In the genomic region with DNA sequence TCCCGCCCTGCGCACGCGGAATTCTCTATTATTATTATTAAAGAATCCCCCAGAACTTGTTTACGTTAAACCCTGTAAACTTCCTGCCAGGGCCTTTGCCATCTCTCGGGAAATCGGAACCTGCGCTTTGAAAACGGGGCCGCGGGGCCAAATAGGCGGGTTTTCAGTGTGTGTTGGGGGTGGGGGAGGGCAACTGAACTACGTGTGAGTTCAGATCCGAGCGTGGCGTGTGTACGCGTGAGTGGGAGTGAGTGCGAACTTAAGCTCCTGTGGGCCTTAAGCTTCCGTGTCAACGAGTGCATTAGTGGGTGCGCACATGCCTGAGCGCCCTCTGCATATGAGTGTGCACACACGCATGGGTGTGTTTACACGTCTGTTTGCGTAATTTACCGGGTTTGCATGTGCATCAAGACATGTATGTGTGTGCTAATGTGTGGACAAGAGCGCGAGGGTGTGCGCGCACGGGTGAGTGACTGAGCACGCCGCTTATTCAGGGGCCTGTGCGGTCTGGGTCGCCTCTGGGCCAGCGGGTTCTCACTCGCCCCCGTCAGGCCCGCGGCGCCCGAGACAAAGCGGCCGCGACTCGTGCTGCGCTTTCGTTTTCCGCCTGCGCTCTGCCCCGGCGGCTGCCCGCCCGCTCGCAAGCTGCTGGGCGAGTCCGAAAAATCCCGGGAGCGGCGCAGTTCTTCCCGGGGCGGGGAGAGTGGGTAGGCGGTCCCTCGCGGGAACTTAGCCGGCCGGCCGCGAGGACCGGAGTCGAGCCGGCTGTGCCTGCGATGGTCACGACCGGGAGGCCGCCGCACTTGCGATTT, we compare ENCODE assay signal across 8 cellular contexts. TPM values are rescaled to one million over a fixed set of nuclear protein-coding genes. Genes with fewer than 3 reads are reported as not detected.
A peak's percentile ranks its signal among the peaks of the same experiment; 100 is the strongest.
DNase-seq lines count a peak whose midpoint lies in the region; ATAC-seq and TF ChIP-seq lines count a peak whose summit lies in the region.

No MANE protein-coding gene starts in this region.

- H3K27me3 Mint-ChIP-seq in activated T-helper 1 cell treated with anti-CD3 and anti-CD28 coated beads, Interleukin-12 subunit alpha, Interleukin-12 subunit beta, Interleukin-2, Interleukin-4 antibody, amounts not matched to agents 30 ng/mL and 10 ng/mL and 1 ng/mL, durations not matched to agents 14 hours and 24 hours and 36 hours (ENCODE audit: insufficient read depth): peaks cover 62% of the 10 kb centered on the region

- POLR2A ChIA-PET in HEK293 (lab: Yijun Ruan, JAX): interaction anchor here (0.6 kb wide), 1 partner anchor 168 kb away, joined by 5 read pairs; no protein-coding TSS in a partner anchor

- H3K4me3 Mint-ChIP-seq in activated T-helper 1 cell treated with anti-CD3 and anti-CD28 coated beads, Interleukin-12 subunit alpha, Interleukin-12 subunit beta, Interleukin-2, Interleukin-4 antibody, amounts not matched to agents 30 ng/mL and 10 ng/mL and 1 ng/mL, durations not matched to agents 14 hours and 24 hours and 36 hours: peak overlapping the region; percentile 76

- H3K4me3 ChIP-seq in AG09309 (ENCODE audit: control insufficient read depth, low read depth, low read length) (peak overlapping the region; percentile 73), HEK293 (ENCODE audit: low read depth, low read length) (peak overlapping the region; percentile 52), left ventricle myocardium inferior (peak overlapping the region; percentile 77)

- H3K27ac ChIP-seq in HEK293 (ENCODE audit: extremely low read depth, low read depth, low read length) (peak overlapping the region; percentile 91), left ventricle myocardium inferior (replicated peaks) (peak overlapping the region; percentile 66)

- no peak for DNase-seq in AG09309 (ENCODE audit: low read depth)
- no peak for DNase-seq in activated T-helper 1 cell treated with anti-CD3 and anti-CD28 coated beads, Interleukin-12 subunit alpha, Interleukin-12 subunit beta, Interleukin-2, Interleukin-4 antibody, amounts not matched to agents 30 ng/mL and 10 ng/mL and 1 ng/mL, durations not matched to agents 14 hours and 24 hours and 36 hours (ENCODE audit: low spot score)
- DNase-seq in left ventricle myocardium inferior: peak; percentile 53
- DNase-seq in sciatic nerve (ENCODE audit: low spot score): peak; percentile 72
- DNase-seq in AML-193 (lab: John Stamatoyannopoulos, UW): no peak
- DNase-seq in A172 (ENCODE audit: low spot score): no peak

- H3K27ac Mint-ChIP-seq in activated T-helper 1 cell treated with anti-CD3 and anti-CD28 coated beads, Interleukin-12 subunit alpha, Interleukin-12 subunit beta, Interleukin-2, Interleukin-4 antibody, amounts not matched to agents 30 ng/mL and 10 ng/mL and 1 ng/mL, durations not matched to agents 14 hours and 24 hours and 36 hours: peak overlapping the region; percentile 85

- H3K4me1 Mint-ChIP-seq in activated T-helper 1 cell treated with anti-CD3 and anti-CD28 coated beads, Interleukin-12 subunit alpha, Interleukin-12 subunit beta, Interleukin-2, Interleukin-4 antibody, amounts not matched to agents 30 ng/mL and 10 ng/mL and 1 ng/mL, durations not matched to agents 14 hours and 24 hours and 36 hours (ENCODE audit: low read depth): peaks cover 32% of the 10 kb centered on the region

- H3K27me3 ChIP-seq in left ventricle myocardium inferior (ENCODE audit: low read depth): peaks cover 100% of the 10 kb centered on the region

- intact Hi-C loops in activated T-helper 1 cell treated with anti-CD3 and anti-CD28 coated beads, Interleukin-12 subunit alpha, Interleukin-12 subunit beta, Interleukin-2, Interleukin-4 antibody, amounts not matched to agents 30 ng/mL and 10 ng/mL and 1 ng/mL, durations not matched to agents 14 hours and 24 hours and 36 hours (cut with micrococcal nuclease): no loop called here
- intact Hi-C loops in left ventricle myocardium inferior (cut with micrococcal nuclease) (no loop called here), sciatic nerve (cut with DNase I) (no loop called here)

- no peaks in the 10 kb centered on the region for H3K9me3 ChIP-seq in HEK293 (ENCODE audit: control insufficient read depth, insufficient read depth, low read depth, low read length)
- no peaks in the 10 kb centered on the region for H3K9me3 ChIP-seq in left ventricle myocardium inferior (replicated peaks)

- peaks cover 3% of the 10 kb centered on the region for H3K4me1 ChIP-seq in HEK293 (ENCODE audit: control insufficient read depth, insufficient read depth, low read length)
- peaks cover 61% of the 10 kb centered on the region for H3K4me1 ChIP-seq in left ventricle myocardium inferior

- CTCF ChIA-PET in HEK293 (lab: Yijun Ruan, JAX): interaction anchor here (1.0 to 1.2 kb wide), 2 partner anchors 256 to 463 kb away, joined by 3 read pairs; no protein-coding TSS in a partner anchor

- no peaks in the 10 kb centered on the region for H3K9me3 Mint-ChIP-seq in activated T-helper 1 cell treated with anti-CD3 and anti-CD28 coated beads, Interleukin-12 subunit alpha, Interleukin-12 subunit beta, Interleukin-2, Interleukin-4 antibody, amounts not matched to agents 30 ng/mL and 10 ng/mL and 1 ng/mL, durations not matched to agents 14 hours and 24 hours and 36 hours

- H3K36me3 Mint-ChIP-seq in activated T-helper 1 cell treated with anti-CD3 and anti-CD28 coated beads, Interleukin-12 subunit alpha, Interleukin-12 subunit beta, Interleukin-2, Interleukin-4 antibody, amounts not matched to agents 30 ng/mL and 10 ng/mL and 1 ng/mL, durations not matched to agents 14 hours and 24 hours and 36 hours (ENCODE audit: low read depth): peaks cover 3% of the 10 kb centered on the region

- TF ChIP-seq CTCF in AG09309 (IDR thresholded peaks at IDR 0.05; ENCODE audit: control insufficient read depth, insufficient read depth, low read depth, low read length, missing control alignments) (no peak), HEK293 (tag by site-specific recombination; IDR thresholded peaks at IDR 0.05) (peak; percentile 61), left ventricle myocardium inferior (IDR thresholded peaks at IDR 0.05; ENCODE audit: borderline replicate concordance) (no peak)

- ATAC-seq in sciatic nerve: peak; percentile 61
- ATAC-seq in HG03175 (IDR thresholded peaks at IDR 0.05; ENCODE audit: unreplicated experiment): no peak

- H3K36me3 ChIP-seq in HEK293 (ENCODE audit: control insufficient read depth in 2 of 2, insufficient read depth in 1 of 2, low read length in 2 of 2) (peaks cover 0 to 13% of the 10 kb centered on the region in 2 experiments; a peak in 1 of 3 replicates), left ventricle myocardium inferior (no peaks in the 10 kb centered on the region)

TF ChIP-seq in HEK293, 187 proteins besides CTCF, POLR2A, EP300 and RAD21 (continues in another document):
- TF ChIP-seq IKZF3 (tag by site-specific recombination; IDR thresholded peaks at IDR 0.05) (peak; percentile 78), ZNF2 (tag by site-specific recombination; IDR thresholded peaks at IDR 0.05) (peak; percentile 83), ZNF555 (tag by site-specific recombination; conservative IDR thresholded peaks at IDR 0.05) (no peak), ZNF792 (tag by site-specific recombination; IDR thresholded peaks at IDR 0.05) (peak; percentile 64; the same call in 1 of the 2 replicates), ZBTB48 (tag by site-specific recombination; IDR thresholded peaks at IDR 0.05) (0 out of 2 replicates have a peak, but pooled peaks have one; percentile 12)
- TF ChIP-seq, protein P1, sequence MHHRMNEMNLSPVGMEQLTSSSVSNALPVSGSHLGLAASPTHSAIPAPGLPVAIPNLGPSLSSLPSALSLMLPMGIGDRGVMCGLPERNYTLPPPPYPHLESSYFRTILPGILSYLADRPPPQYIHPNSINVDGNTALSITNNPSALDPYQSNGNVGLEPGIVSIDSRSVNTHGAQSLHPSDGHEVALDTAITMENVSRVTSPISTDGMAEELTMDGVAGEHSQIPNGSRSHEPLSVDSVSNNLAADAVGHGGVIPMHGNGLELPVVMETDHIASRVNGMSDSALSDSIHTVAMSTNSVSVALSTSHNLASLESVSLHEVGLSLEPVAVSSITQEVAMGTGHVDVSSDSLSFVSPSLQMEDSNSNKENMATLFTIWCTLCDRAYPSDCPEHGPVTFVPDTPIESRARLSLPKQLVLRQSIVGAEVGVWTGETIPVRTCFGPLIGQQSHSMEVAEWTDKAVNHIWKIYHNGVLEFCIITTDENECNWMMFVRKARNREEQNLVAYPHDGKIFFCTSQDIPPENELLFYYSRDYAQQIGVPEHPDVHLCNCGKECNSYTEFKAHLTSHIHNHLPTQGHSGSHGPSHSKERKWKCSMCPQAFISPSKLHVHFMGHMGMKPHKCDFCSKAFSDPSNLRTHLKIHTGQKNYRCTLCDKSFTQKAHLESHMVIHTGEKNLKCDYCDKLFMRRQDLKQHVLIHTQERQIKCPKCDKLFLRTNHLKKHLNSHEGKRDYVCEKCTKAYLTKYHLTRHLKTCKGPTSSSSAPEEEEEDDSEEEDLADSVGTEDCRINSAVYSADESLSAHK (tag by site-specific recombination; IDR thresholded peaks at IDR 0.05): peak; percentile 7; the same call in 1 of the 2 replicates

RNA-seq across cellular contexts. Expression of a gene that starts 1.2 kb away (rescaled TPM):
- not detected in 2 replicates for total RNA-seq in activated T-helper 1 cell treated with anti-CD3 and anti-CD28 coated beads, Interleukin-12 subunit alpha, Interleukin-12 subunit beta, Interleukin-2, Interleukin-4 antibody, amounts not matched to agents 30 ng/mL and 10 ng/mL and 1 ng/mL, durations not matched to agents 14 hours and 24 hours and 36 hours
- 0.33 TPM for total RNA-seq in left ventricle myocardium inferior
- total RNA-seq in sciatic nerve: 0.45 TPM
- total RNA-seq in A172 (2014; rRNA removed; shearing (Covaris generic)): 2.1 TPM in 2 replicates

RNA-seq across cellular contexts. Expression of a gene that starts 45.9 kb away (rescaled TPM):
- total RNA-seq in activated T-helper 1 cell treated with anti-CD3 and anti-CD28 coated beads, Interleukin-12 subunit alpha, Interleukin-12 subunit beta, Interleukin-2, Interleukin-4 antibody, amounts not matched to agents 30 ng/mL and 10 ng/mL and 1 ng/mL, durations not matched to agents 14 hours and 24 hours and 36 hours: 30.6 and 31.8 TPM in 2 replicates
- 10.2 TPM for total RNA-seq in left ventricle myocardium inferior
- total RNA-seq in sciatic nerve: 19.2 TPM
- total RNA-seq in A172 (2014; rRNA removed; shearing (Covaris generic)): 7.8 and 16.2 TPM in 2 replicates

RNA-seq across cellular contexts. Expression of a gene that starts 57.5 kb away (rescaled TPM):
- not detected in 2 replicates for total RNA-seq in activated T-helper 1 cell treated with anti-CD3 and anti-CD28 coated beads, Interleukin-12 subunit alpha, Interleukin-12 subunit beta, Interleukin-2, Interleukin-4 antibody, amounts not matched to agents 30 ng/mL and 10 ng/mL and 1 ng/mL, durations not matched to agents 14 hours and 24 hours and 36 hours
- 1.5 TPM for total RNA-seq in left ventricle myocardium inferior
- 20.0 TPM for total RNA-seq in sciatic nerve
- total RNA-seq in A172 (2014; rRNA removed; shearing (Covaris generic)): 1.3 and 2.3 TPM in 2 replicates

Comparison
In these comparisons a context has a peak if more than half of its experiments do, and no peak if none do; other contexts are left out.
1. DNase-seq: peak in left ventricle myocardium inferior (single experiment) and sciatic nerve (single experiment); none in AG09309 (single experiment), activated T-helper 1 cell treated with anti-CD3 and anti-CD28 coated beads, Interleukin-12 subunit alpha, Interleukin-12 subunit beta, Interleukin-2, Interleukin-4 antibody, amounts not matched to agents 30 ng/mL and 10 ng/mL and 1 ng/mL, durations not matched to agents 14 hours and 24 hours and 36 hours (single experiment), AML-193 (0 of 2) and A172 (single experiment).
2. Peak in every context shown above with its lines, with median percentiles within 50 percentile points of each other: H3K4me3 ChIP-seq.